In genomic region chr7:21429786-21430574, GRCh38 we compare ENCODE assay signal across 14 cellular contexts. TPM values are rescaled to one million over a fixed set of nuclear protein-coding genes. Genes with fewer than 3 reads are reported as not detected.
DNase-seq lines count a peak whose midpoint lies in the region; ATAC-seq, FAIRE-seq and TF ChIP-seq lines count a peak whose summit lies in the region.
"Had no signal": no experiment of that assay in that cellular context is flagged by ENCODE, and none has a peak within 500 bp of the region (broad histone marks: within the 10 kb centered on the region; RNA-seq: fewer than 3 reads in every experiment).

No MANE protein-coding gene starts in this region.

- peaks cover 9% of the 10 kb centered on the region for H3K36me3 Mint-ChIP-seq in IgD-negative memory B cell

- H3K36me3 ChIP-seq in K562 (ENCODE audit: control insufficient read depth, insufficient read depth, low read length) (no peaks in the 10 kb centered on the region; the same call in 2 of the 3 replicates), neuron (ENCODE audit: insufficient read depth, low read length) (peaks cover 9% of the 10 kb centered on the region)
- H3K36me3 ChIP-seq: breast epithelium had no signal

- intact Hi-C loops in K562 (cut with micrococcal nuclease) = loop anchor here (5.0 kb wide), 1 partner anchor 78 kb away; no protein-coding TSS in a partner anchor

- TF ChIP-seq RAD21 in K562 (CRISPR knock-in tag; conservative IDR thresholded peaks at IDR 0.05 in 1 of 2, IDR thresholded peaks at IDR 0.05 in 1 of 2) = no peak

- H3K9ac ChIP-seq in K562 (ENCODE audit: insufficient read depth in 1 of 2, low read depth in 2 of 2, low read length in 2 of 2) = peak overlapping the region; percentile 47 to 70; a peak in 2 of 4 replicates

- no peaks in the 10 kb centered on the region for H3K9me1 ChIP-seq in K562 (ENCODE audit: control insufficient read depth, insufficient read depth, low read length)

- H3K9me3 Mint-ChIP-seq in IgD-negative memory B cell = no peaks in the 10 kb centered on the region

- H3K27me3 ChIP-seq in K562 (ENCODE audit: control insufficient read depth in 2 of 2, insufficient read depth in 2 of 2, low read length in 2 of 2) (no peaks in the 10 kb centered on the region), neuron (ENCODE audit: insufficient read depth, low read length) (no peaks in the 10 kb centered on the region)
- H3K27me3 ChIP-seq: breast epithelium had no signal

- peaks cover 45 to 57% (median 54%) of the 10 kb centered on the region in 3 donors for H3K4me1 Mint-ChIP-seq in IgD-negative memory B cell

- H3K4me1 ChIP-seq in K562 (replicated peaks in 1 of 2; ENCODE audit: control insufficient read depth in 2 of 2, insufficient read depth in 2 of 2, low read length in 2 of 2) (peaks cover 22 to 31% of the 10 kb centered on the region in 2 experiments), neuron (ENCODE audit: insufficient read depth, low read length) (peaks cover 43% of the 10 kb centered on the region)

- H3K4me2 ChIP-seq in K562 (ENCODE audit: insufficient read depth, low read length) = peak overlapping the region; percentile 65

- no peak for TF ChIP-seq CTCF in K562 (IDR thresholded peaks at IDR 0.05 in 2 of 3, conservative IDR thresholded peaks at IDR 0.05 in 1 of 3; ENCODE audit: insufficient read depth in 2 of 3, low read depth in 1 of 3, low read length in 3 of 3)

- no peaks in the 10 kb centered on the region for H3K9me3 ChIP-seq in K562 (replicated peaks; ENCODE audit: control insufficient read depth, insufficient read depth, low read depth, low read length)
- peaks cover 2% of the 10 kb centered on the region for H3K9me3 ChIP-seq in neuron (ENCODE audit: low read length)
- H3K9me3 ChIP-seq: A549, breast epithelium had no signal

- H3K4me3 Mint-ChIP-seq in IgD-negative memory B cell = peak overlapping the region; percentile 97 to 100 (median 99)

- no peaks in the 10 kb centered on the region for H4K20me1 ChIP-seq in K562 (replicated peaks; ENCODE audit: control insufficient read depth, insufficient read depth, low read length)

- no peak overlapping the region for H3K27ac ChIP-seq in K562 (ENCODE audit: extremely low read depth, low read depth, low read length)
- H3K27ac ChIP-seq: A549, breast epithelium, HL-60 had no signal

- no peak overlapping the region for H3K4me3 ChIP-seq in K562
- H3K4me3 ChIP-seq in neuron (ENCODE audit: low read length) = peak overlapping the region; percentile 41
- H3K4me3 ChIP-seq: A549 had no signal

- WGBS in K562 (ENCODE audit: insufficient coverage, low coverage, missing lambda C conversion rate) = 26% methylated on average over 8 of the region's 8 CpGs

- no TSS peak for BruUV-seq in K562 (replicated peaks; lab: Mats Ljungman, UMichigan)

- H3K79me2 ChIP-seq in K562 (ENCODE audit: control insufficient read depth, insufficient read depth, low read length) = peaks cover 21% of the 10 kb centered on the region; the same call in 2 of the 3 replicates

- in situ Hi-C loops in K562 (cut with MboI) = no loop called here

- no peaks in the 10 kb centered on the region for H3K27me3 Mint-ChIP-seq in IgD-negative memory B cell

- DNase-seq in NCI-H146 (lab: John Stamatoyannopoulos, UW) = peak; percentile 21
- no peak for DNase-seq in NCI-H146 treated with DMSO at 0.1 percent for 48 hours (lab: John Stamatoyannopoulos, UW; ENCODE audit: unreplicated experiment)
- DNase-seq in K562 (ENCODE audit: extremely low read depth in 1 of 4, low spot score in 3 of 4) = peak in 3 of 4 experiments; percentile 17 to 19 (median 19)
- no peak for DNase-seq in ecto neural progenitor cell (ENCODE audit: low spot score)
- DNase-seq in cerebellar nuclear complex (lab: John Stamatoyannopoulos, UW) = no peak
- DNase-seq: left ventricle myocardium superior, NCI-H187, SIG-M5 had no signal

- H3K27ac Mint-ChIP-seq in IgD-negative memory B cell = peak overlapping the region; percentile 47 to 100 (median 92)

- ATAC-seq in K562 (no peak), GM18907 (IDR thresholded peaks at IDR 0.05; ENCODE audit: unreplicated experiment) (no peak)
- ATAC-seq: A549, left ventricle myocardium superior had no signal

- CTCF ChIA-PET in K562 (lab: Yijun Ruan, JAX; ENCODE audit: low intra/inter-chr PET ratio) = no interaction called here

- TF ChIP-seq EP300 in K562 (IDR thresholded peaks at IDR 0.05; ENCODE audit: low read length) = no peak

- H2AFZ ChIP-seq in K562 (ENCODE audit: low read depth, low read length) (peak overlapping the region; percentile 33), neuron (ENCODE audit: low read depth, low read length) (no peak overlapping the region)

- TF ChIP-seq POLR2A in K562 (conservative IDR thresholded peaks at IDR 0.05) = no peak

- POLR2A ChIA-PET in K562 (lab: Yijun Ruan, JAX) = interaction anchor here (1.1 to 1.8 kb wide), 2 partner anchors 11 to 13 kb away, joined by 3 to 7 read pairs; no protein-coding TSS in a partner anchor

- FAIRE-seq in K562 (lab: Jason Lieb, UNC) = peak; percentile 70
- FAIRE-seq: A549 had no signal

TF ChIP-seq in K562, 482 proteins besides CTCF, POLR2A, EP300 and RAD21 (continues in another document):
- TF ChIP-seq POLR2H (tag; IDR thresholded peaks at IDR 0.05; ENCODE audit: low read depth) (no peak), XRCC4 (IDR thresholded peaks at IDR 0.05; ENCODE audit: extremely low read depth, insufficient read depth, insufficient read length) (no peak), ZNF175 (CRISPR knock-in tag; IDR thresholded peaks at IDR 0.05; ENCODE audit: low read depth) (no peak), HDAC6 (IDR thresholded peaks at IDR 0.05; ENCODE audit: low read depth, low read length) (no peak), ZNF224 (CRISPR knock-in tag; IDR thresholded peaks at IDR 0.05) (no peak), ZNF124 (CRISPR knock-in tag; IDR thresholded peaks at IDR 0.05) (no peak), CBFB (CRISPR knock-in tag; IDR thresholded peaks at IDR 0.05) (no peak), MEIS2 (IDR thresholded peaks at IDR 0.05; ENCODE audit: partially characterized antibody) (peak; percentile 17), CTBP1 (IDR thresholded peaks at IDR 0.05; ENCODE audit: borderline replicate concordance) (0 out of 2 replicates have a peak, but pooled peaks have one; percentile 10), ZBTB8A (IDR thresholded peaks at IDR 0.05; ENCODE audit: partially characterized antibody) (no peak), ARID3A (IDR thresholded peaks at IDR 0.05; ENCODE audit: borderline replicate concordance, low read depth, low read length) (no peak), ZNF347 (CRISPR knock-in tag; IDR thresholded peaks at IDR 0.05; ENCODE audit: low read depth) (no peak), CBFA2T3 (IDR thresholded peaks at IDR 0.05) (0 out of 2 replicates have a peak, but pooled peaks have one; percentile 19)
- TF ChIP-seq, protein P1, sequence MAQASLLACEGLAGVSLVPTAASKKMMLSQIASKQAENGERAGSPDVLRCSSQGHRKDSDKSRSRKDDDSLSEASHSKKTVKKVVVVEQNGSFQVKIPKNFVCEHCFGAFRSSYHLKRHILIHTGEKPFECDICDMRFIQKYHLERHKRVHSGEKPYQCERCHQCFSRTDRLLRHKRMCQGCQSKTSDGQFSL (CRISPR knock-in tag; IDR thresholded peaks at IDR 0.05) = no peak
- TF ChIP-seq, protein P1 (tag; IDR thresholded peaks at IDR 0.05) = no peak

RNA-seq across cellular contexts. Expression of gene SP4, which starts 2.1 kb away (rescaled TPM):
- polyA plus RNA-seq in IgD-negative memory B cell (12.6 TPM), K562 (2011; rRNA removed) (5.7 and 7.4 TPM in 2 replicates), K562 (2014; fragmentation: Illumina TruSeq; extraction: Trizol) (3.9 and 4.5 TPM in 2 replicates), K562 (2014; fragmentation: Nextera tagmentation; extraction: Ambion mirVana) (1 to 10 TPM; 2.5 to 3.4 TPM), K562 (2014; rRNA removed) (2.4 TPM in 2 replicates)
- 15.9 and 25.2 TPM in 2 replicates for total RNA-seq in K562 (2011; cell fraction: chromatin; rRNA removed; ENCODE audit: low replicate concordance)
- total RNA-seq in K562 (2011; cell fraction: nucleolus; rRNA removed) = 10.7 and 10.8 TPM in 2 replicates
- total RNA-seq in K562 (2011; cell fraction: nucleoplasm; rRNA removed) = 12.7 and 13.3 TPM in 2 replicates
- total RNA-seq in K562 (2014; rRNA removed) (3.5 and 4.8 TPM in 2 replicates), K562 (2014; rRNA removed; fragmentation: Illumina TruSeq; extraction: Trizol) (9.2 and 9.4 TPM in 2 replicates), K562 (2015; rRNA removed; fragmentation: Illumina TruSeq; extraction: Trizol) (6.4 and 8.3 TPM in 2 replicates), K562 (2021) (4.9 and 5.8 TPM in 2 replicates)
- 3.4 and 3.7 TPM in 2 replicates for polyA plus RNA-seq in K562 (2011; cell fraction: cytosol; rRNA removed)
- 3.8 and 4.7 TPM in 2 replicates for polyA plus RNA-seq in K562 (2011; cell fraction: nucleus; rRNA removed)
- 2.1 and 2.2 TPM in 2 replicates for polyA plus RNA-seq in K562 (2012)
- polyA minus RNA-seq in K562 (2011; rRNA and poly(A)+ RNA removed) = 23.3 and 25.3 TPM in 2 replicates
- polyA minus RNA-seq in K562 (2011; cell fraction: cytosol; rRNA and poly(A)+ RNA removed) = 5.4 and 9.9 TPM in 2 replicates
- 16.8 and 26.8 TPM in 2 replicates for polyA minus RNA-seq in K562 (2011; cell fraction: nucleus; rRNA and poly(A)+ RNA removed)

Comparison
In these comparisons a context has a peak if more than half of its experiments do, and no peak if none do; other contexts are left out.
1. DNase-seq: peak in NCI-H146 (single experiment) and K562 (3 of 4); none in NCI-H146 treated with DMSO at 0.1 percent for 48 hours (single experiment), ecto neural progenitor cell (single experiment) and cerebellar nuclear complex (0 of 2).